ENCODE assay signal across 1 cellular context in genomic region chr1:69648486-69648885, GRCh38.
TF ChIP-seq lines count a peak whose summit lies in the region.

No MANE protein-coding gene starts in this region.

TF ChIP-seq in H1, 55 proteins besides CTCF, POLR2A, EP300 and RAD21 (continued from another document):
- TF ChIP-seq ATF2 (IDR thresholded peaks at IDR 0.05; ENCODE audit: low read length) (no peak), RNF2 (IDR thresholded peaks at IDR 0.05; ENCODE audit: borderline replicate concordance, low read depth, low read length, missing control alignments, poor library complexity, severe bottlenecking) (no peak), CEBPB (IDR thresholded peaks at IDR 0.05; ENCODE audit: low read depth, low read length) (no peak), ATF3 (IDR thresholded peaks at IDR 0.05; ENCODE audit: insufficient read depth, low read depth, low read length) (no peak), SP2 (IDR thresholded peaks at IDR 0.05; ENCODE audit: low read length) (no peak), YY1 (IDR thresholded peaks at IDR 0.05; ENCODE audit: low read depth, low read length) (no peak)
TF ChIP-seq in H1: peak in this region for 0.
